Comparison of ENCODE assay signal across 11 cellular contexts in genomic region chr6:72748759-72749158, GRCh38.
DNase-seq lines count a peak whose midpoint lies in the region; ATAC-seq and TF ChIP-seq lines count a peak whose summit lies in the region.
"Had no signal": no experiment of that assay in that cellular context is flagged by ENCODE, and none has a peak within 500 bp of the region (broad histone marks: within the 10 kb centered on the region; RNA-seq: fewer than 3 reads in every experiment).

No MANE protein-coding gene starts in this region.

- H3K4me2 ChIP-seq in DND-41 (ENCODE audit: insufficient read depth, low read length): no peak overlapping the region

- H4K20me1 ChIP-seq in DND-41 (ENCODE audit: insufficient read depth, low read length): no peaks in the 10 kb centered on the region; the same call in 1 of the 2 replicates

- no peak overlapping the region for H2AFZ ChIP-seq in DND-41 (ENCODE audit: low read depth, low read length)

- TF ChIP-seq CTCF in DND-41 (IDR thresholded peaks at IDR 0.05; ENCODE audit: borderline replicate concordance, extremely low read depth, low read length, poor library complexity, severe bottlenecking): no peak

- H3K27me3 ChIP-seq in DND-41 (ENCODE audit: insufficient read depth, low read length, poor library complexity): no peaks in the 10 kb centered on the region

- ATAC-seq in DND-41 (ENCODE audit: insufficient read depth, low read depth) (peak; percentile 73), GM21723 (IDR thresholded peaks at IDR 0.05; ENCODE audit: unreplicated experiment) (peak; percentile 59), GM19351 (IDR thresholded peaks at IDR 0.05; ENCODE audit: unreplicated experiment) (no peak), HG02938 (IDR thresholded peaks at IDR 0.05; ENCODE audit: unreplicated experiment) (no peak)

- H3K4me3 ChIP-seq in DND-41 (ENCODE audit: low read depth in 1 of 2, low read length in 2 of 2): no peak overlapping the region

- DNase-seq in DND-41: peak; percentile 8
- DNase-seq in RPMI7951 (ENCODE audit: low read depth): peak; percentile 60
- peak; percentile 25 for DNase-seq in hepatic stellate cell (ENCODE audit: low spot score)
- no peak for DNase-seq in NCI-H1694 treated with DMSO at 0.1 percent for 48 hours (lab: John Stamatoyannopoulos, UW)
- no peak for DNase-seq in islet precursor cell
- DNase-seq: naive B cell; stimulated activated naive B cell treated with anti-CD40 and anti-IgM and Interleukin-4, amounts not matched to agents 10 μg/mL and 1 μg/mL and 100 μg/mL, for 72 hours had no signal

- H3K36me3 ChIP-seq in DND-41 (ENCODE audit: insufficient read depth, low read length): no peaks in the 10 kb centered on the region

- no peaks in the 10 kb centered on the region; the same call in 1 of the 2 replicates for H3K79me2 ChIP-seq in DND-41 (ENCODE audit: insufficient read depth, low read length)

- H3K4me1 ChIP-seq in DND-41 (ENCODE audit: insufficient read depth, low read length): no peaks in the 10 kb centered on the region

- no peak overlapping the region for H3K27ac ChIP-seq in DND-41 (ENCODE audit: low read length)
- H3K27ac ChIP-seq: VCaP had no signal

- no peaks in the 10 kb centered on the region for H3K9me3 ChIP-seq in DND-41 (ENCODE audit: insufficient read depth, low read length, severe bottlenecking)

- H3K9ac ChIP-seq in DND-41 (ENCODE audit: low read depth, low read length): no peak overlapping the region

Comparison
In these comparisons a context has a peak if more than half of its experiments do, and no peak if none do; other contexts are left out.
1. ATAC-seq: peak in DND-41 (single experiment) and GM21723 (single experiment); none in GM19351 (single experiment) and HG02938 (single experiment).
2. DNase-seq: peak in DND-41 (single experiment), RPMI7951 (single experiment) and hepatic stellate cell (single experiment); none in NCI-H1694 treated with DMSO at 0.1 percent for 48 hours (single experiment) and islet precursor cell (single experiment).